27 cellular contexts compared by ENCODE assay signal in the genomic region with DNA sequence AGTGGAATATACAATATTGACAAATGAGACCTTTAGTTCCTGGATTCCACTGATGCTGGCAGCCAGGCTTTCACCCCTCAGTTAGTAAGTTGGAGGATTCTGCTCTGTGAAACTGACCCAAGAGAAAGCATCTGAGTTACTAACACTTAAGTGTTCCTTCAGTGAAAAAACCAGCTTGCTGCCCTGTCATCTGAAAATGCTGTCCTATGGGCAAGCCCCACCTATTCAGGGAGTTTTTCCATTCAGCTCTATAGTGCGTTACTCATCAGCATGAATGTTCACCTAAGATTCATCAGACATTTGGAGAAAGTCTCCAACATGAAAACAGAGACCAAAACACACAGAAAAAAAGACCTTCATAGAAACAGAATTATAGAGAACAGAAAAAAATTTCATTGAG.
"Had no signal": no experiment of that assay in that cellular context is flagged by ENCODE, and none has a peak within 500 bp of the region (broad histone marks: within the 10 kb centered on the region; RNA-seq: fewer than 3 reads in every experiment).

No MANE protein-coding gene starts in this region.

- H3K27me3 Mint-ChIP-seq: activated B cell treated with CpG ODN at 0.5 μM for 24 hours; activated CD4-positive, alpha-beta T cell treated with anti-CD3 and anti-CD28 coated beads, Interleukin-2, amount 10 ng/mL, durations not matched to agents 24 days and 14 days; activated CD8-positive, alpha-beta memory T cell treated with anti-CD3 and anti-CD28 coated beads, Interleukin-2, amount 10 ng/mL, durations not matched to agents 7 days and 5 days; activated naive CD8-positive, alpha-beta T cell; activated T-helper 17 cell treated with anti-CD3 and anti-CD28 coated beads, Interleukin-2, amount 50 U/mL, for 72 hours had no signal

- H3K9me3 Mint-ChIP-seq: activated B cell treated with CpG ODN at 0.5 μM for 24 hours; activated CD4-positive, alpha-beta T cell treated with anti-CD3 and anti-CD28 coated beads, Interleukin-2, amount 10 ng/mL, durations not matched to agents 24 days and 14 days; activated naive CD4-positive, alpha-beta T cell treated with anti-CD3 and anti-CD28 coated beads for 36 hours; activated T-helper 17 cell treated with anti-CD3 and anti-CD28 coated beads, Interleukin-2, amount 50 U/mL, for 72 hours had no signal

- H3K9me3 ChIP-seq: adrenal gland, breast epithelium, Peyer's patch, SJCRH30, SK-N-SH had no signal

- H3K4me1 Mint-ChIP-seq: activated B cell treated with CpG ODN at 0.5 μM for 24 hours; activated CD4-positive, alpha-beta T cell treated with anti-CD3 and anti-CD28 coated beads, Interleukin-2, amount 10 ng/mL, durations not matched to agents 24 days and 14 days; activated CD8-positive, alpha-beta memory T cell treated with anti-CD3 and anti-CD28 coated beads, Interleukin-2, amount 10 ng/mL, durations not matched to agents 7 days and 5 days; activated T-helper 17 cell treated with anti-CD3 and anti-CD28 coated beads, Interleukin-2, amount 50 U/mL, for 72 hours had no signal

- DNase-seq: activated B cell treated with CpG ODN at 0.5 μM for 24 hours; activated CD4-positive, alpha-beta T cell treated with anti-CD3 and anti-CD28 coated beads for 1 hour; activated CD4-positive, alpha-beta T cell treated with anti-CD3 and anti-CD28 coated beads, Interleukin-2, amount 10 ng/mL, durations not matched to agents 24 days and 14 days; activated CD4-positive, alpha-beta T cell treated with anti-CD3 and anti-CD28 coated beads, Interleukin-2, amount 50 U/mL, for 48 hours; activated CD8-positive, alpha-beta memory T cell treated with anti-CD3 and anti-CD28 coated beads, Interleukin-2, amount 10 ng/mL, durations not matched to agents 7 days and 5 days; activated gamma-delta T cell; activated naive CD4-positive, alpha-beta T cell treated with anti-CD3 and anti-CD28 coated beads for 36 hours; activated T-cell treated with anti-CD3 and anti-CD28 coated beads, Interleukin-2, amount 50 U/mL, for 48 hours; adrenal gland; anterior cingulate cortex; central memory CD4-positive, alpha-beta T cell; MM.1S; NCI-H1105; NCI-H1436 treated with DMSO at 0.1 percent for 48 hours; NCI-H187; NCI-H2081 treated with DMSO at 0.1 percent for 48 hours; NCI-H446; NCI-H524; Peyer's patch; Right ventricle myocardium superior; SJCRH30; SK-N-SH; SW 1271 had no signal

- H3K4me1 ChIP-seq: adrenal gland, breast epithelium, Peyer's patch, SJCRH30 had no signal

- H3K4me2 ChIP-seq: SK-N-SH had no signal

- H3K4me3 Mint-ChIP-seq: activated B cell treated with CpG ODN at 0.5 μM for 24 hours; activated CD4-positive, alpha-beta T cell treated with anti-CD3 and anti-CD28 coated beads, Interleukin-2, amount 10 ng/mL, durations not matched to agents 24 days and 14 days; activated CD8-positive, alpha-beta memory T cell treated with anti-CD3 and anti-CD28 coated beads, Interleukin-2, amount 10 ng/mL, durations not matched to agents 7 days and 5 days; activated naive CD4-positive, alpha-beta T cell treated with anti-CD3 and anti-CD28 coated beads for 36 hours; activated naive CD8-positive, alpha-beta T cell; activated T-helper 17 cell treated with anti-CD3 and anti-CD28 coated beads, Interleukin-2, amount 50 U/mL, for 72 hours had no signal

- H3K36me3 ChIP-seq: adrenal gland, breast epithelium had no signal

- H3K27me3 ChIP-seq: adrenal gland, breast epithelium, Peyer's patch, SJCRH30 had no signal

- ATAC-seq: activated CD8-positive, alpha-beta memory T cell treated with anti-CD3 and anti-CD28 coated beads, Interleukin-2, amount 10 ng/mL, durations not matched to agents 7 days and 5 days; activated T-helper 17 cell treated with anti-CD3 and anti-CD28 coated beads, Interleukin-2, amount 50 U/mL, for 72 hours had no signal

- H3K9ac ChIP-seq: SK-N-SH had no signal

- H3K4me3 ChIP-seq: adrenal gland, breast epithelium, Peyer's patch, SJCRH30 had no signal

- H3K27ac ChIP-seq: adrenal gland, breast epithelium, Peyer's patch, RWPE1, SJCRH30 had no signal

- H3K27ac Mint-ChIP-seq: activated B cell treated with CpG ODN at 0.5 μM for 24 hours; activated CD4-positive, alpha-beta T cell treated with anti-CD3 and anti-CD28 coated beads, Interleukin-2, amount 10 ng/mL, durations not matched to agents 24 days and 14 days; activated CD8-positive, alpha-beta memory T cell treated with anti-CD3 and anti-CD28 coated beads, Interleukin-2, amount 10 ng/mL, durations not matched to agents 7 days and 5 days; activated naive CD4-positive, alpha-beta T cell treated with anti-CD3 and anti-CD28 coated beads for 36 hours; activated naive CD8-positive, alpha-beta T cell; activated T-helper 17 cell treated with anti-CD3 and anti-CD28 coated beads, Interleukin-2, amount 50 U/mL, for 72 hours had no signal
